ENCODE assay signal across 32 cellular contexts in genomic region chr21:33171584-33172169, GRCh38.
"Had no signal": no experiment of that assay in that cellular context is flagged by ENCODE, and none has a peak within 500 bp of the region (broad histone marks: within the 10 kb centered on the region; RNA-seq: fewer than 3 reads in every experiment).

No MANE protein-coding gene starts in this region.

- H3K4me3 ChIP-seq: heart left ventricle, pancreas, prostate gland, sigmoid colon, thoracic aorta had no signal

- H3K27ac ChIP-seq: heart left ventricle, pancreas, prostate gland, sigmoid colon, thoracic aorta, VCaP had no signal

- H3K27ac Mint-ChIP-seq: activated naive CD4-positive, alpha-beta T cell treated with anti-CD3 and anti-CD28 coated beads, Interleukin-2, amount 10 ng/mL, durations not matched to agents 7 days and 5 days; endodermal cell; immature natural killer cell; mesothelial cell of epicardium; nephron progenitor cell; stimulated activated effector memory CD8-positive, alpha-beta T cell treated with anti-CD3 and anti-CD28 coated beads, Interleukin-12 subunit alpha, Interleukin-12 subunit beta, amount 100 ng/mL, for 72 hours; stimulated activated naive CD8-positive, alpha-beta T cell treated with anti-CD3 and anti-CD28 coated beads, Interleukin-15, Interleukin-2, amounts not matched to agents 100 ng/mL and 50 ng/mL, for 24 hours had no signal

- H3K27me3 ChIP-seq: pancreas had no signal

- H3K4me1 ChIP-seq: heart left ventricle, pancreas, prostate gland, sigmoid colon had no signal

- H3K9me3 Mint-ChIP-seq: activated naive CD4-positive, alpha-beta T cell treated with anti-CD3 and anti-CD28 coated beads, Interleukin-2, amount 10 ng/mL, durations not matched to agents 7 days and 5 days; endodermal cell; immature natural killer cell; stimulated activated effector memory CD8-positive, alpha-beta T cell treated with anti-CD3 and anti-CD28 coated beads, Interleukin-12 subunit alpha, Interleukin-12 subunit beta, amount 100 ng/mL, for 72 hours; stimulated activated naive CD8-positive, alpha-beta T cell treated with anti-CD3 and anti-CD28 coated beads, Interleukin-15, Interleukin-2, amounts not matched to agents 100 ng/mL and 50 ng/mL, for 24 hours had no signal

- ATAC-seq: activated CD4-positive, CD25-positive, alpha-beta regulatory T cell treated with anti-CD3 and anti-CD28 coated beads, Interleukin-2, amount 50 U/mL, for 24 hours; esophagus mucosa; heart left ventricle; left colon; pancreas; stimulated activated effector memory CD8-positive, alpha-beta T cell treated with anti-CD3 and anti-CD28 coated beads, Interleukin-12 subunit alpha, Interleukin-12 subunit beta, amount 100 ng/mL, for 72 hours had no signal

- DNase-seq: activated CD4-positive, alpha-beta T cell treated with anti-CD3 and anti-CD28 coated beads for 48 hours; activated CD4-positive, alpha-beta T cell treated with anti-CD3 and anti-CD28 coated beads, Interleukin-2, amount 50 U/mL, for 48 hours; activated CD8-positive, alpha-beta memory T cell treated with anti-CD3 and anti-CD28 coated beads for 24 hours; activated gamma-delta T cell; activated naive CD4-positive, alpha-beta T cell treated with anti-CD3 and anti-CD28 coated beads, Interleukin-2, amount 10 ng/mL, durations not matched to agents 7 days and 5 days; activated T-cell treated with anti-CD3 and anti-CD28 coated beads, Interleukin-2, amount 50 U/mL, for 1 hour; amniotic stem cell; caudate nucleus; endodermal cell; foreskin fibroblast; heart left ventricle; hypothalamus; immature natural killer cell; kidney; left colon; naive B cell; nephron progenitor cell; nucleus accumbens; pancreas; sigmoid colon; small intestine; stimulated activated CD4-positive, alpha-beta T cell treated with anti-CD3 and anti-CD28 coated beads, Interleukin-4, amount 100 ng/mL, for 24 hours; T-helper 9 cell; trophoblast cell had no signal

- H3K9me3 ChIP-seq: heart left ventricle, pancreas, prostate gland, thoracic aorta had no signal

- H3K36me3 Mint-ChIP-seq: activated naive CD4-positive, alpha-beta T cell treated with anti-CD3 and anti-CD28 coated beads, Interleukin-2, amount 10 ng/mL, durations not matched to agents 7 days and 5 days; immature natural killer cell; mesothelial cell of epicardium; naive B cell; stimulated activated effector memory CD8-positive, alpha-beta T cell treated with anti-CD3 and anti-CD28 coated beads, Interleukin-12 subunit alpha, Interleukin-12 subunit beta, amount 100 ng/mL, for 72 hours had no signal

- H3K36me3 ChIP-seq: heart left ventricle, pancreas, prostate gland, sigmoid colon, thoracic aorta had no signal
